Comparison of ENCODE assay signal across 18 cellular contexts in the genomic region with DNA sequence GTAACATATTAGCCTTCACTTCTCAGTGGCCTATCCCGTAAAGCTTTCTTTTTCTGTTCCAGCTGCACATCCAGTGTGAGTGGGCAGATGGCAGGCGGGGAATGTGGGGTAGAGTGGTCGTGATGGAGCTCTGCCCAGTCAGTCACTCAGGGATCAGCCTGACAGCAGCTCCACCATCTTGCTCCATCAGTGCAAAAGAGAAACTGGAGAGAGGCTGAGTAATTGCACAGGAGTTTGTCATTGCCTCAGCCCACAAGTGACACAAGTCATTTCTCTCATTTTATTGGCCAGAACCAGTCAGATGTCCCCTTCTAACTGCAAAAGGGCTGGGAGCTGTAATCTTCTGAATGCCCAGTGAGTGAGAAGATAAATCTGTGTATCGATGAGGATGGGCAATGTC.
"Had no signal": no experiment of that assay in that cellular context is flagged by ENCODE, and none has a peak within 500 bp of the region (broad histone marks: within the 10 kb centered on the region; RNA-seq: fewer than 3 reads in every experiment).

No MANE protein-coding gene starts in this region.

- H3K4me1 ChIP-seq: colonic mucosa, esophagus squamous epithelium, neural progenitor cell, pancreas had no signal

- H3K4me3 ChIP-seq: colonic mucosa, esophagus squamous epithelium, lung, neural progenitor cell, pancreas, tibial nerve had no signal

- H3K9me3 Mint-ChIP-seq: neural progenitor cell had no signal

- H3K27ac Mint-ChIP-seq: activated CD8-positive, alpha-beta memory T cell treated with anti-CD3 and anti-CD28 coated beads, Interleukin-2, amount 10 ng/mL, durations not matched to agents 7 days and 5 days; immature natural killer cell; neural progenitor cell; WTC11 had no signal

- H3K27me3 ChIP-seq: colonic mucosa, esophagus squamous epithelium, neural progenitor cell, pancreas, tibial nerve had no signal

- H3K36me3 ChIP-seq: colonic mucosa, esophagus squamous epithelium, neural progenitor cell, pancreas, tibial nerve had no signal

- ATAC-seq: activated CD8-positive, alpha-beta memory T cell treated with anti-CD3 and anti-CD28 coated beads, Interleukin-2, amount 10 ng/mL, durations not matched to agents 7 days and 5 days; left cardiac atrium; pancreas; WTC11 had no signal

- H3K9me3 ChIP-seq: colonic mucosa, esophagus squamous epithelium, pancreas, tibial nerve had no signal

- DNase-seq: activated CD4-positive, alpha-beta T cell treated with anti-CD3 and anti-CD28 coated beads, Interleukin-2, amount 50 U/mL, for 1 hour; activated CD8-positive, alpha-beta memory T cell treated with anti-CD3 and anti-CD28 coated beads, Interleukin-2, amount 10 ng/mL, durations not matched to agents 7 days and 5 days; activated naive CD4-positive, alpha-beta T cell treated with Interleukin-2 at 50 U/mL for 16 hours; caudate nucleus; colonic mucosa; esophagus squamous epithelium; foreskin fibroblast; glutamatergic neuron; immature natural killer cell; left cardiac atrium; midbrain; pancreas; stimulated activated CD4-positive, alpha-beta T cell treated with anti-CD3 and anti-CD28 coated beads, Interleukin-4, amount 100 ng/mL, for 4 hours; T-helper 1 cell had no signal

- H3K27me3 Mint-ChIP-seq: activated CD8-positive, alpha-beta memory T cell treated with anti-CD3 and anti-CD28 coated beads, Interleukin-2, amount 10 ng/mL, durations not matched to agents 7 days and 5 days had no signal

- H3K36me3 Mint-ChIP-seq: activated CD8-positive, alpha-beta memory T cell treated with anti-CD3 and anti-CD28 coated beads, Interleukin-2, amount 10 ng/mL, durations not matched to agents 7 days and 5 days; immature natural killer cell; neural progenitor cell; WTC11 had no signal

- H3K4me1 Mint-ChIP-seq: activated CD8-positive, alpha-beta memory T cell treated with anti-CD3 and anti-CD28 coated beads, Interleukin-2, amount 10 ng/mL, durations not matched to agents 7 days and 5 days; immature natural killer cell; WTC11 had no signal

- H3K27ac ChIP-seq: colonic mucosa, esophagus squamous epithelium, neural progenitor cell, pancreas, tibial nerve had no signal

- H3K4me3 Mint-ChIP-seq: activated CD8-positive, alpha-beta memory T cell treated with anti-CD3 and anti-CD28 coated beads, Interleukin-2, amount 10 ng/mL, durations not matched to agents 7 days and 5 days; immature natural killer cell; neural progenitor cell; WTC11 had no signal
